In genomic region chr19:42396542-42397314, GRCh38 we compare ENCODE assay signal across 1 cellular context.
TF ChIP-seq lines count a peak whose summit lies in the region.

No MANE protein-coding gene starts in this region.

TF ChIP-seq in K562, 482 proteins besides CTCF, POLR2A, EP300 and RAD21 (continued from another document):
- TF ChIP-seq VEZF1 (CRISPR knock-in tag; IDR thresholded peaks at IDR 0.05) = peak; percentile 32; the same call in 1 of the 2 replicates
- no peak; the same call in 1 of the 2 replicates for TF ChIP-seq MYC (IDR thresholded peaks at IDR 0.05; ENCODE audit: low read depth, low read length)
- TF ChIP-seq MYC (CRISPR knock-in tag; IDR thresholded peaks at IDR 0.05; ENCODE audit: borderline replicate concordance, low read depth) = 0 out of 2 replicates have a peak, but pooled peaks have one; percentile 14
- no peak for TF ChIP-seq ZNF354B (CRISPR knock-in tag; IDR thresholded peaks at IDR 0.05)
- no peak for TF ChIP-seq ZBTB5 (IDR thresholded peaks at IDR 0.05)
- TF ChIP-seq ZNF655 (CRISPR knock-in tag; IDR thresholded peaks at IDR 0.05) = no peak
- TF ChIP-seq ZNF224 (CRISPR knock-in tag; IDR thresholded peaks at IDR 0.05) = no peak
- TF ChIP-seq TRIM25 (IDR thresholded peaks at IDR 0.05; ENCODE audit: borderline replicate concordance) = no peak
- TF ChIP-seq ZMIZ1 (IDR thresholded peaks at IDR 0.05; ENCODE audit: low read depth in 2 of 2, low read length in 2 of 2) = no peak
- no peak for TF ChIP-seq ZBTB17 (CRISPR knock-in tag; IDR thresholded peaks at IDR 0.05)
- TF ChIP-seq OTX1 (CRISPR knock-in tag; IDR thresholded peaks at IDR 0.05) = peak; percentile 57; the same call in 1 of the 2 replicates
- no peak for TF ChIP-seq ZNF253 (CRISPR knock-in tag; conservative IDR thresholded peaks at IDR 0.05)
- TF ChIP-seq SP1 (CRISPR knock-in tag; IDR thresholded peaks at IDR 0.05) = peak; percentile 72; the same call in 1 of the 2 replicates
- no peak for TF ChIP-seq MAFF (IDR thresholded peaks at IDR 0.05; ENCODE audit: low read length)
- TF ChIP-seq ARID2 (IDR thresholded peaks at IDR 0.05) = no peak
- TF ChIP-seq ATF1 (CRISPR knock-in tag; IDR thresholded peaks at IDR 0.05) = no peak
- TF ChIP-seq ATF1 (tag; IDR thresholded peaks at IDR 0.05) = peak; percentile 96
- TF ChIP-seq NRF1 (conservative IDR thresholded peaks at IDR 0.05 in 1 of 2, IDR thresholded peaks at IDR 0.05 in 1 of 2) = peak; percentile 68 to 74
- TF ChIP-seq ZBTB7A (IDR thresholded peaks at IDR 0.05; ENCODE audit: borderline replicate concordance, control insufficient read depth, low read depth, low read length) = peak; percentile 51; the same call in 1 of the 2 replicates
- TF ChIP-seq ZNF507 (tag; conservative IDR thresholded peaks at IDR 0.05) = no peak
- TF ChIP-seq HMG20A (CRISPR knock-in tag; conservative IDR thresholded peaks at IDR 0.05) = no peak
- no peak for TF ChIP-seq TEAD2 (tag; IDR thresholded peaks at IDR 0.05)
- TF ChIP-seq USF2 (CRISPR knock-in tag; IDR thresholded peaks at IDR 0.05) = no peak
- 0 out of 2 replicates have a peak, but pooled peaks have one; percentile 19 for TF ChIP-seq BHLHE40 (IDR thresholded peaks at IDR 0.05; ENCODE audit: low read length)
- TF ChIP-seq CBFA2T3 (IDR thresholded peaks at IDR 0.05) = no peak
- TF ChIP-seq SREBF1 (IDR thresholded peaks at IDR 0.05; ENCODE audit: borderline replicate concordance, low read depth, low read length) = no peak
- no peak for TF ChIP-seq CAMTA2 (CRISPR knock-in tag; conservative IDR thresholded peaks at IDR 0.05)
- no peak for TF ChIP-seq MTF1 (CRISPR knock-in tag; IDR thresholded peaks at IDR 0.05; ENCODE audit: borderline replicate concordance)
- peak in 1 of 2 experiments; percentile 46; a peak in 2 of 4 replicates for TF ChIP-seq HDAC1 (IDR thresholded peaks at IDR 0.05)
- TF ChIP-seq ZFP36 (IDR thresholded peaks at IDR 0.05; ENCODE audit: low read depth, low read length, partially characterized antibody) = no peak
- TF ChIP-seq HOXB6 (CRISPR knock-in tag; IDR thresholded peaks at IDR 0.05; ENCODE audit: borderline replicate concordance) = no peak
- no peak for TF ChIP-seq ZNF140 (CRISPR knock-in tag; IDR thresholded peaks at IDR 0.05)
- TF ChIP-seq KLF13 (tag; IDR thresholded peaks at IDR 0.05; ENCODE audit: borderline replicate concordance, low read depth) = no peak
- TF ChIP-seq CXXC5 (CRISPR knock-in tag; IDR thresholded peaks at IDR 0.05) = peak; percentile 72
- no peak; the same call in 1 of the 2 replicates for TF ChIP-seq LEF1 (IDR thresholded peaks at IDR 0.05)
